ENCODE assay signal across 13 cellular contexts in the genomic region with DNA sequence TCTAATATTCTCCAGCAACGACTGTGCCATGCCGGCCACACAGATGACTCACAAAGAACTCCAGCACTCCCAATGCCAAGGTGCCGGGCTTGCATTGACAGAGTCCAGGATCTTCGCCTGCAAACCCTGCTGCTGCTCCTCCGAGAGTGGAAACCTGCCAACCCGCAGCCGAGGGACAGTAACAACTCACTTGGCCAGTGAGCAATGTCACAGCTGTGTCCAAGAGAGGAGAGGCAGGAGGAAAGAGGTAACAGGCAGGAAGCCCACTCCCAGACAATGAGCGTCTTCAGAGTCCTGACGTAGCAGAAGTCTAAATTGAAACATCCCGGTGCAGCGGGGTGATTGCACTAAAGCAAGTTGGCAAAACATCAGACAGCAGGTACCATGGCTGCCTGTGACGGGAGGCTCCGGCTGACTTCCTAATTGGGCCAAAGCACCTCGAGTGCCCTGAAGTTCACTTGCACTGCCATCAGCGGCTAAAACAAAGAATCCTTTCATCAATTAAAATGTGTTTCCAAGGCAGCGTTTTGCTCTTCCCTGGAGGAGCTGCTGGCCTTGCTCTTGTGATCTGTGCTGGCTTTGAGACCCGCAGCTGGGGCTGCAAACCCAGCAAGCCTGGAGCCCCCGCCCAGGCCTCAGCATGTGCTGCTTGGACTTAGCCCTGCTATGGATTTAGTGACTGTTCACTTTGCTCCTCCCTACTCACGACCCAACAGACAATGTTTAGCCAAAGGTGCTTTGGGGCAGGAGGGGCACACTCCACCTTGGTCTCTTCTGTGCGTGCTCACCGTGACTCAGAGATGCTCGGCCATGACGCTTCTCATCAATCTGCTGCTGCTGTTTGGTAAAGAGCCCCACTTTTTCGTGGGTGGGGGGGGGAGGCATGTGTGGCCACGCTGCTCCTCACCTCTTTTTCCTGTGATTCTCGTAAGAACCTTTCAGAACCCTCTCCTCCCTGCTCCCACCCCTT. TPM values are rescaled to one million over a fixed set of nuclear protein-coding genes. Genes with fewer than 3 reads are reported as not detected.
A peak's percentile ranks its signal among the peaks of the same experiment; 100 is the strongest.
DNase-seq lines count a peak whose midpoint lies in the region; ATAC-seq and TF ChIP-seq lines count a peak whose summit lies in the region.
"Had no signal": no experiment of that assay in that cellular context is flagged by ENCODE, and none has a peak within 500 bp of the region (broad histone marks: within the 10 kb centered on the region; RNA-seq: fewer than 3 reads in every experiment).

No MANE protein-coding gene starts in this region.

- H3K9me3 ChIP-seq in stomach smooth muscle (ENCODE audit: control insufficient read depth in 2 of 2, low read length in 2 of 2) = peaks cover 0 to 2% of the 10 kb centered on the region in 2 donors

- H3K4me3 ChIP-seq in cardiac fibroblast (replicated peaks in 1 of 2; ENCODE audit: low read depth in 2 of 2, low read length in 2 of 2) (peak overlapping the region in 1 of 2 donors; percentile 14), stomach smooth muscle (ENCODE audit: low read length in 2 of 2) (peak overlapping the region; percentile 68 to 72)

- peaks cover 3 to 11% of the 10 kb centered on the region in 2 donors for H3K36me3 ChIP-seq in stomach smooth muscle (ENCODE audit: control insufficient read depth in 2 of 2, insufficient read depth in 2 of 2, low read length in 2 of 2)

- no peak overlapping the region for H3K9ac ChIP-seq in stomach smooth muscle (ENCODE audit: low read length in 2 of 2)

- peaks cover 14% of the 10 kb centered on the region for H3K4me1 ChIP-seq in stomach smooth muscle (ENCODE audit: control insufficient read depth, insufficient read depth, low read length)

- H3K27me3 ChIP-seq in stomach smooth muscle (ENCODE audit: control insufficient read depth in 1 of 2, insufficient read depth in 2 of 2, low read length in 2 of 2) = no peaks in the 10 kb centered on the region

- H3K27ac ChIP-seq in stomach smooth muscle (ENCODE audit: low read length) = no peak overlapping the region

- no peak for ATAC-seq in left colon

- TF ChIP-seq CTCF in cardiac fibroblast (IDR thresholded peaks at IDR 0.05; ENCODE audit: low read depth, low read length) (no peak), GM20000 (IDR thresholded peaks at IDR 0.05; ENCODE audit: extremely low read depth, missing control alignments) (no peak)

- intact Hi-C loops in left colon (cut with DNase I, micrococcal nuclease) = no loop called here

- peak; percentile 12 for DNase-seq in NCI-H1105 (lab: John Stamatoyannopoulos, UW)
- no peak for DNase-seq in NCI-H1105 treated with DMSO at 0.1 percent for 48 hours (lab: John Stamatoyannopoulos, UW)
- peak; percentile 15 to 43 for DNase-seq in cardiac fibroblast (ENCODE audit: low read depth in 2 of 2)
- peak; percentile 19 to 38 for DNase-seq in left colon
- no peak for DNase-seq in NCI-H2081 treated with DMSO at 0.1 percent for 48 hours (lab: John Stamatoyannopoulos, UW)
- no peak for DNase-seq in GM20000 (ENCODE audit: low spot score)
- DNase-seq in activated naive CD4-positive, alpha-beta T cell treated with Interleukin-2 at 50 U/mL for 16 hours = no peak
- DNase-seq: 8988T; activated CD4-positive, alpha-beta T cell treated with anti-CD3 and anti-CD28 coated beads, Interleukin-2, amount 50 U/mL, for 48 hours; activated naive CD8-positive, alpha-beta T cell treated with anti-CD3 and anti-CD28 coated beads, Interleukin-2, amount 10 ng/mL, durations not matched to agents 7 days and 5 days; KG1; trophoblast cell had no signal

RNA-seq across cellular contexts. Expression of a gene that starts 36.5 kb away (rescaled TPM):
- total RNA-seq in left colon = 10 to 100 TPM; 41.8 to 65.8 TPM

Comparison
In these comparisons a context has a peak if more than half of its experiments do, and no peak if none do; other contexts are left out.
1. DNase-seq: peak in NCI-H1105 (single experiment), cardiac fibroblast (2 of 2) and left colon (2 of 2); none in NCI-H1105 treated with DMSO at 0.1 percent for 48 hours (single experiment), NCI-H2081 treated with DMSO at 0.1 percent for 48 hours (single experiment), GM20000 (single experiment) and activated naive CD4-positive, alpha-beta T cell treated with Interleukin-2 at 50 U/mL for 16 hours (single experiment).